Comparison of ENCODE assay signal across 19 cellular contexts in the genomic region with DNA sequence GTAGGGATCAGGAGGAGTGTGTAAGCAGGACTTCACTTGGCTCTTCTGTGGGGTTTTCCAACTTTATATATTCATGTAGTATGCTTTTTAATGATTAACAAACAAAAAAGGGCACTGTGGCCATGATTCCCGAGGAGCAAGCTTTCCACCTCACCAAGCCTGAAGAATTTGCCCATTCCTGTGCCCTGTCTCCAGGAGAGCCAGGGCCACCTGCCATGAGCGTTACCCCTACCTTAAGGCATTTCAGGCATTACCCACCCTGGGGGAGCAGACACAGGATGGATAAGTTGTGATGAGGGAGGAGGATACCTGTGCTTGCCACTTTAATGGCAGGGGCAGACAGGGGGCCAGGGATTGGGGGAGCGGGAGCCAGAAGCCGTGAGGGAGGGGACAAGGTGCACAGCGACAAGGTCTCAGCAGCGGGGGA. TPM values are rescaled to one million over a fixed set of nuclear protein-coding genes. Genes with fewer than 3 reads are reported as not detected.
A peak's percentile ranks its signal among the peaks of the same experiment; 100 is the strongest.
DNase-seq lines count a peak whose midpoint lies in the region; ATAC-seq, FAIRE-seq and TF ChIP-seq lines count a peak whose summit lies in the region.
"Had no signal": no experiment of that assay in that cellular context is flagged by ENCODE, and none has a peak within 500 bp of the region (broad histone marks: within the 10 kb centered on the region; RNA-seq: fewer than 3 reads in every experiment).

No MANE protein-coding gene starts in this region.

- 46 to 51% methylated on average over 6 of the region's 6 CpGs for WGBS in body of pancreas, 2 donors

- TF ChIP-seq POLR2A in body of pancreas (IDR thresholded peaks at IDR 0.05): no peak

- no peaks in the 10 kb centered on the region for H3K36me3 ChIP-seq in body of pancreas (replicated peaks in 1 of 2; ENCODE audit: insufficient read depth in 1 of 2, low read depth in 2 of 2)
- H3K36me3 ChIP-seq: BLaER1 treated with 17β-estradiol and CSF1 and Interleukin-3, amounts not matched to agents 10 nM and 100 nM had no signal

- TF ChIP-seq CTCF in neural crest cell (conservative IDR thresholded peaks at IDR 0.05) (no peak), body of pancreas (IDR thresholded peaks at IDR 0.05) (no peak)

- H3K27me3 Mint-ChIP-seq in neural crest cell (ENCODE audit: low read depth): no peaks in the 10 kb centered on the region
- H3K27me3 Mint-ChIP-seq in stimulated activated naive CD8-positive, alpha-beta T cell treated with anti-CD3 and anti-CD28 coated beads, Interleukin-15, amount 100 ng/mL, for 72 hours: no peaks in the 10 kb centered on the region

- no peak overlapping the region for H3K4me3 ChIP-seq in body of pancreas
- H3K4me3 ChIP-seq: BLaER1 treated with 17β-estradiol and CSF1 and Interleukin-3, amounts not matched to agents 10 nM and 100 nM; GM12878; GM23248 had no signal

- ATAC-seq in stimulated activated naive CD8-positive, alpha-beta T cell treated with anti-CD3 and anti-CD28 coated beads, Interleukin-15, amount 100 ng/mL, for 72 hours: no peak
- no peak for ATAC-seq in body of pancreas
- ATAC-seq: GM12878, Panc1 had no signal

- H3K9me3 ChIP-seq in body of pancreas: no peaks in the 10 kb centered on the region
- H3K9me3 ChIP-seq: BLaER1 treated with 17β-estradiol and CSF1 and Interleukin-3, amounts not matched to agents 10 nM and 100 nM had no signal

- no peak overlapping the region for H3K4me3 Mint-ChIP-seq in neural crest cell
- no peak overlapping the region for H3K4me3 Mint-ChIP-seq in stimulated activated naive CD8-positive, alpha-beta T cell treated with anti-CD3 and anti-CD28 coated beads, Interleukin-15, amount 100 ng/mL, for 72 hours

- H3K9me3 Mint-ChIP-seq in neural crest cell: no peaks in the 10 kb centered on the region
- no peaks in the 10 kb centered on the region for H3K9me3 Mint-ChIP-seq in stimulated activated naive CD8-positive, alpha-beta T cell treated with anti-CD3 and anti-CD28 coated beads, Interleukin-15, amount 100 ng/mL, for 72 hours

- peaks cover 10% of the 10 kb centered on the region for H3K4me1 Mint-ChIP-seq in neural crest cell
- H3K4me1 Mint-ChIP-seq in stimulated activated naive CD8-positive, alpha-beta T cell treated with anti-CD3 and anti-CD28 coated beads, Interleukin-15, amount 100 ng/mL, for 72 hours: no peaks in the 10 kb centered on the region

- in situ Hi-C loops in ACHN (cut with HindIII; ENCODE audit: low pct_ligation_motif_present, low pct_unique_long_range_greater_than_20kb, low sequenced_read_pairs): no loop called here

- peak overlapping the region; percentile 40 for H3K27ac Mint-ChIP-seq in neural crest cell (ENCODE audit: unreplicated experiment)
- no peak overlapping the region for H3K27ac Mint-ChIP-seq in stimulated activated naive CD8-positive, alpha-beta T cell treated with anti-CD3 and anti-CD28 coated beads, Interleukin-15, amount 100 ng/mL, for 72 hours

- DNase-seq in ACHN (peak; percentile 89), RCC 7860 (ENCODE audit: low spot score) (peak; percentile 83), glomerular visceral epithelial cell (ENCODE audit: extremely low spot score) (peak; percentile 95), neural crest cell (ENCODE audit: low read depth, low spot score) (no peak), body of pancreas (no peak), pons (ENCODE audit: low spot score) (no peak)
- DNase-seq in stimulated activated naive CD8-positive, alpha-beta T cell treated with anti-CD3 and anti-CD28 coated beads, Interleukin-15, amount 100 ng/mL, for 72 hours: no peak
- DNase-seq in stimulated activated CD4-positive, alpha-beta T cell treated with anti-CD3 and anti-CD28 coated beads, Interleukin-15, amount 100 ng/mL, for 24 hours: no peak
- DNase-seq: 8988T, GDM1, GM23248, NCI-H1930, NCI-H2171, NCI-H446 treated with DMSO at 0.1 percent for 48 hours, Right ventricle myocardium superior had no signal

- peaks cover 22% of the 10 kb centered on the region for H3K4me1 ChIP-seq in body of pancreas

- H3K27me3 ChIP-seq in body of pancreas: no peaks in the 10 kb centered on the region
- H3K27me3 ChIP-seq: BLaER1 treated with 17β-estradiol and CSF1 and Interleukin-3, amounts not matched to agents 10 nM and 100 nM had no signal

- H3K27ac ChIP-seq in body of pancreas: no peak overlapping the region
- H3K27ac ChIP-seq: BLaER1 treated with 17β-estradiol and CSF1 and Interleukin-3, amounts not matched to agents 10 nM and 100 nM; GM23248 had no signal

- H3K36me3 Mint-ChIP-seq in neural crest cell (ENCODE audit: low read depth): no peaks in the 10 kb centered on the region

- peak; percentile 89 for FAIRE-seq in RCC 7860 (lab: Jason Lieb, UNC)
- FAIRE-seq: GM12878, GM18507 had no signal

- intact Hi-C loops in body of pancreas (cut with DNase I): no loop called here

RNA-seq across cellular contexts. Expression of a gene that starts 3.0 kb away (rescaled TPM):
- total RNA-seq in neural crest cell (not detected in 2 replicates), body of pancreas (not detected)
- total RNA-seq: GM23248, Right ventricle myocardium superior had no signal

Comparison
In these comparisons a context has a peak if more than half of its experiments do, and no peak if none do; other contexts are left out.
1. DNase-seq: peak in ACHN (single experiment), RCC 7860 (single experiment) and glomerular visceral epithelial cell (single experiment); none in neural crest cell (single experiment), stimulated activated naive CD8-positive, alpha-beta T cell treated with anti-CD3 and anti-CD28 coated beads, Interleukin-15, amount 100 ng/mL, for 72 hours (0 of 2), body of pancreas (0 of 4), stimulated activated CD4-positive, alpha-beta T cell treated with anti-CD3 and anti-CD28 coated beads, Interleukin-15, amount 100 ng/mL, for 24 hours (single experiment) and pons (single experiment).